Comparison of ENCODE assay signal across 27 cellular contexts in the genomic region with DNA sequence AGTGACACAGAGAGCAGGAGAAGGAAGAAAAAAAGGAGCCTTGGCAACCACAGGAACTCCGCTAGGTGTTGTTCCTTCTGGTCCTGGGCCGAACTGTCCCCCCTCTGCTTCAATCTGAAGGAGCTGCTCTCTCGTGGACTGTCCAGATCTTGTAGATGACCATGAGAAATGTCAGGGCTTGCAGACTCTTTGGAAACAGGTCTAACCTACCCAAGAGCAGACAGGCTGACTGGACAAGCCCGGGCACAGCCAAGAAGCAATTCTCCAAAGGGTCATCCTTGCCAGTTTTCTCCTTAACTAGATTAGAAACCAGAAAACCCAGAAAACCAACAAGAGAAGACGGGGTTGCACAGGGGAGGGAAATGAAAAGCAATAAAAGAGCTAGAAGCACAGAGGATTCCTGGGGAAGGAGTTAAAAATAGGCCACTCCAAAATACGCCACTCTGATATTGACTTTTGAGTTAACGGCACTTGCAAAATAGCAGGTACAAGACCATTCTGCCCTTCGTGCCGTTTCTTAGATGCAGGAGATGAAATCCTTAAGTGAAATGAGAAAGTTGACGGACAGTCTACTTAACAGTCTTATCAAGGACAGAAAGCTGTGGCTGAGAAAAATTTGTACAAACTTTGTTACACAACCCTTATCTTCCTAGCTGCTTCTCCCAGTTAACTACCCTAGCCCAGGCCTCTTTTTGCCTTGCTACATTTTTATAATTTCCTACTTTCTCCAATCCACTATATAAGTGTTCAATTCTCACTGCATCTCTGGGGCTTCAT. TPM values are rescaled to one million over a fixed set of nuclear protein-coding genes. Genes with fewer than 3 reads are reported as not detected.
DNase-seq lines count a peak whose midpoint lies in the region; ATAC-seq, FAIRE-seq and TF ChIP-seq lines count a peak whose summit lies in the region.
"Had no signal": no experiment of that assay in that cellular context is flagged by ENCODE, and none has a peak within 500 bp of the region (broad histone marks: within the 10 kb centered on the region; RNA-seq: fewer than 3 reads in every experiment).

No MANE protein-coding gene starts in this region.

- H3K79me2 ChIP-seq in astrocyte (ENCODE audit: insufficient read depth, low read length): peaks cover 14% of the 10 kb centered on the region

- no peaks in the 10 kb centered on the region for H3K9me3 Mint-ChIP-seq in activated naive CD8-positive, alpha-beta T cell (ENCODE audit: low read depth)
- no peaks in the 10 kb centered on the region for H3K9me3 Mint-ChIP-seq in activated naive CD8-positive, alpha-beta T cell treated with anti-CD3 and anti-CD28 coated beads, Interleukin-2, amount 50 U/mL, for 24 hours
- no peaks in the 10 kb centered on the region for H3K9me3 Mint-ChIP-seq in astrocyte (ENCODE audit: unreplicated experiment)
- H3K9me3 Mint-ChIP-seq: activated B cell treated with CpG ODN at 0.5 μM for 24 hours; natural killer cell treated with Interleukin-12 subunit alpha and Interleukin-12 subunit beta and Interleukin-15 and Interleukin-18, amount 100 ng/mL, for 72 hours had no signal

- FAIRE-seq in astrocyte (lab: Jason Lieb, UNC): no peak
- FAIRE-seq: kidney had no signal

- H3K36me3 Mint-ChIP-seq in activated naive CD8-positive, alpha-beta T cell: peaks cover 28% of the 10 kb centered on the region
- H3K36me3 Mint-ChIP-seq in activated naive CD8-positive, alpha-beta T cell treated with anti-CD3 and anti-CD28 coated beads, Interleukin-2, amount 50 U/mL, for 24 hours (ENCODE audit: low read depth): peaks cover 17% of the 10 kb centered on the region
- peaks cover 26% of the 10 kb centered on the region for H3K36me3 Mint-ChIP-seq in astrocyte (ENCODE audit: low read depth, unreplicated experiment)
- H3K36me3 Mint-ChIP-seq: natural killer cell treated with Interleukin-12 subunit alpha and Interleukin-12 subunit beta and Interleukin-15 and Interleukin-18, amount 100 ng/mL, for 72 hours had no signal

- H3K36me3 ChIP-seq in astrocyte (ENCODE audit: insufficient read depth, low read length) (no peaks in the 10 kb centered on the region), thymus (ENCODE audit: control insufficient read depth, insufficient read depth) (peaks cover 32% of the 10 kb centered on the region)
- H3K36me3 ChIP-seq in effector memory CD4-positive, alpha-beta T cell (ENCODE audit: control insufficient read depth, insufficient read depth, low read length): peaks cover 6% of the 10 kb centered on the region
- H3K36me3 ChIP-seq: transverse colon had no signal

- H3K27ac ChIP-seq in astrocyte (ENCODE audit: low read depth, low read length): no peak overlapping the region
- H3K27ac ChIP-seq in thymus (ENCODE audit: low read depth): peak overlapping the region; percentile 33
- no peak overlapping the region for H3K27ac ChIP-seq in effector memory CD4-positive, alpha-beta T cell (ENCODE audit: insufficient read depth, low read length, poor library complexity, severe bottlenecking)
- H3K27ac ChIP-seq: sigmoid colon, transverse colon had no signal

- no peak for DNase-seq in activated naive CD8-positive, alpha-beta T cell treated with anti-CD3 and anti-CD28 coated beads, Interleukin-2, amount 50 U/mL, for 24 hours
- DNase-seq in astrocyte (ENCODE audit: low read depth) (no peak), fibroblast of villous mesenchyme (ENCODE audit: low read depth) (peak; percentile 57), NCI-H226 (no peak), mesenteric fat pad (ENCODE audit: low spot score) (no peak)
- DNase-seq in effector memory CD4-positive, alpha-beta T cell: no peak
- DNase-seq: 8988T; activated B cell treated with CpG ODN at 0.5 μM for 24 hours; activated CD4-positive, alpha-beta T cell treated with anti-CD3 and anti-CD28 coated beads, Interleukin-2, amount 10 ng/mL, durations not matched to agents 7 days and 5 days; activated effector memory CD4-positive, alpha-beta T cell treated with anti-CD3 and anti-CD28 coated beads, Interleukin-2, amount 50 U/mL, for 16 hours; activated naive CD8-positive, alpha-beta T cell treated with anti-CD3 and anti-CD28 coated beads, Interleukin-2, amount 10 ng/mL, durations not matched to agents 7 days and 5 days; C1 segment of cervical spinal cord; DMS79; GDM1; kidney; NCI-H1092; NCI-H1694 treated with DMSO at 0.1 percent for 48 hours; NCI-H2171; NCI-H510A; sigmoid colon; stimulated activated CD4-positive, alpha-beta T cell treated with anti-CD3 and anti-CD28 coated beads, Interleukin-4, amount 100 ng/mL, for 24 hours; transverse colon had no signal

- peak overlapping the region; percentile 2 for H3K27ac Mint-ChIP-seq in activated naive CD8-positive, alpha-beta T cell
- no peak overlapping the region for H3K27ac Mint-ChIP-seq in activated naive CD8-positive, alpha-beta T cell treated with anti-CD3 and anti-CD28 coated beads, Interleukin-2, amount 50 U/mL, for 24 hours
- H3K27ac Mint-ChIP-seq in astrocyte (ENCODE audit: unreplicated experiment): peak overlapping the region; percentile 86
- H3K27ac Mint-ChIP-seq: activated B cell treated with CpG ODN at 0.5 μM for 24 hours; activated CD4-positive, alpha-beta T cell treated with anti-CD3 and anti-CD28 coated beads, Interleukin-2, amount 10 ng/mL, durations not matched to agents 7 days and 5 days; natural killer cell treated with Interleukin-12 subunit alpha and Interleukin-12 subunit beta and Interleukin-15 and Interleukin-18, amount 100 ng/mL, for 72 hours had no signal

- peaks cover 93% of the 10 kb centered on the region for H3K4me1 Mint-ChIP-seq in activated naive CD8-positive, alpha-beta T cell (ENCODE audit: low read depth)
- peaks cover 66% of the 10 kb centered on the region for H3K4me1 Mint-ChIP-seq in activated naive CD8-positive, alpha-beta T cell treated with anti-CD3 and anti-CD28 coated beads, Interleukin-2, amount 50 U/mL, for 24 hours
- peaks cover 58% of the 10 kb centered on the region for H3K4me1 Mint-ChIP-seq in astrocyte (ENCODE audit: low read depth, unreplicated experiment)

- H3K4me1 ChIP-seq in astrocyte (ENCODE audit: insufficient read depth, low read length): peaks cover 4% of the 10 kb centered on the region
- H3K4me1 ChIP-seq in thymus (ENCODE audit: control insufficient read depth, insufficient read depth, low read length): peaks cover 23% of the 10 kb centered on the region
- H3K4me1 ChIP-seq in effector memory CD4-positive, alpha-beta T cell (ENCODE audit: control insufficient read depth, insufficient read depth, low read length, poor library complexity, severe bottlenecking): peaks cover 9% of the 10 kb centered on the region

- no peak overlapping the region for H3K4me3 ChIP-seq in astrocyte (ENCODE audit: insufficient read depth, low read depth, low read length)
- H3K4me3 ChIP-seq in fibroblast of villous mesenchyme (ENCODE audit: low read depth, low read length): no peak overlapping the region
- H3K4me3 ChIP-seq in thymus (ENCODE audit: low read length): no peak overlapping the region
- H3K4me3 ChIP-seq in effector memory CD4-positive, alpha-beta T cell (ENCODE audit: insufficient read depth, low read depth, low read length, poor library complexity, severe bottlenecking): no peak overlapping the region
- H3K4me3 ChIP-seq: sigmoid colon, transverse colon had no signal

- TF ChIP-seq CTCF in astrocyte (IDR thresholded peaks at IDR 0.05; ENCODE audit: insufficient read depth, low read depth, low read length) (no peak), fibroblast of villous mesenchyme (IDR thresholded peaks at IDR 0.05; ENCODE audit: insufficient read depth, low read depth, low read length) (no peak)

- no peak overlapping the region for H3K4me2 ChIP-seq in astrocyte (ENCODE audit: low read length)

- H2AFZ ChIP-seq in astrocyte (ENCODE audit: low read depth, low read length): no peak overlapping the region

- no peaks in the 10 kb centered on the region for H4K20me1 ChIP-seq in astrocyte (ENCODE audit: insufficient read depth, low read length)

- H3K9me3 ChIP-seq in astrocyte (ENCODE audit: insufficient read depth, low read depth, low read length): no peaks in the 10 kb centered on the region
- H3K9me3 ChIP-seq in thymus (ENCODE audit: control insufficient read depth): no peaks in the 10 kb centered on the region
- no peaks in the 10 kb centered on the region for H3K9me3 ChIP-seq in effector memory CD4-positive, alpha-beta T cell (ENCODE audit: control insufficient read depth, low read length)
- H3K9me3 ChIP-seq: sigmoid colon, transverse colon had no signal

- 96% methylated on average over 10 of the region's 10 CpGs for WGBS in thymus

- no peak overlapping the region for H3K9ac ChIP-seq in astrocyte (ENCODE audit: low read length)

- no peak for ATAC-seq in activated naive CD8-positive, alpha-beta T cell treated with anti-CD3 and anti-CD28 coated beads, Interleukin-2, amount 50 U/mL, for 24 hours
- ATAC-seq: natural killer cell treated with Interleukin-12 subunit alpha and Interleukin-12 subunit beta and Interleukin-15 and Interleukin-18, amount 100 ng/mL, for 72 hours had no signal

- no peak overlapping the region for H3K4me3 Mint-ChIP-seq in activated naive CD8-positive, alpha-beta T cell
- no peak overlapping the region for H3K4me3 Mint-ChIP-seq in activated naive CD8-positive, alpha-beta T cell treated with anti-CD3 and anti-CD28 coated beads, Interleukin-2, amount 50 U/mL, for 24 hours
- H3K4me3 Mint-ChIP-seq in astrocyte (ENCODE audit: unreplicated experiment): no peak overlapping the region
- H3K4me3 Mint-ChIP-seq: activated B cell treated with CpG ODN at 0.5 μM for 24 hours; activated CD4-positive, alpha-beta T cell treated with anti-CD3 and anti-CD28 coated beads, Interleukin-2, amount 10 ng/mL, durations not matched to agents 7 days and 5 days; activated naive CD8-positive, alpha-beta T cell treated with anti-CD3 and anti-CD28 coated beads, Interleukin-2, amount 10 ng/mL, durations not matched to agents 7 days and 5 days; natural killer cell treated with Interleukin-12 subunit alpha and Interleukin-12 subunit beta and Interleukin-15 and Interleukin-18, amount 100 ng/mL, for 72 hours had no signal

- H3K27me3 ChIP-seq in astrocyte (ENCODE audit: insufficient read depth, low read length) (no peaks in the 10 kb centered on the region), thymus (ENCODE audit: control insufficient read depth, insufficient read depth) (no peaks in the 10 kb centered on the region)
- no peaks in the 10 kb centered on the region for H3K27me3 ChIP-seq in effector memory CD4-positive, alpha-beta T cell (replicated peaks; ENCODE audit: control insufficient read depth, insufficient read depth, low read length, poor library complexity, severe bottlenecking)
- H3K27me3 ChIP-seq: sigmoid colon, transverse colon had no signal

- H3K27me3 Mint-ChIP-seq in activated naive CD8-positive, alpha-beta T cell: no peaks in the 10 kb centered on the region
- H3K27me3 Mint-ChIP-seq in activated naive CD8-positive, alpha-beta T cell treated with anti-CD3 and anti-CD28 coated beads, Interleukin-2, amount 50 U/mL, for 24 hours: no peaks in the 10 kb centered on the region
- no peaks in the 10 kb centered on the region for H3K27me3 Mint-ChIP-seq in astrocyte (ENCODE audit: low read depth, unreplicated experiment)
- H3K27me3 Mint-ChIP-seq: activated naive CD8-positive, alpha-beta T cell treated with anti-CD3 and anti-CD28 coated beads, Interleukin-2, amount 10 ng/mL, durations not matched to agents 7 days and 5 days had no signal

RNA-seq across cellular contexts. Expression of gene GCNT4, which starts 5.8 kb away (rescaled TPM):
- total RNA-seq in astrocyte (9.0 and 9.4 TPM in 2 replicates), fibroblast of villous mesenchyme (10.6 and 46.2 TPM in 2 replicates), mesenteric fat pad (1.00 TPM)
- polyA plus RNA-seq in thymus: 20.7 TPM
- total RNA-seq: activated B cell treated with CpG ODN at 0.5 μM for 24 hours, HT-29, RPMI7951 had no signal
